Comparison of ENCODE assay signal across 14 cellular contexts in genomic region chr3:153547984-153548383, GRCh38.
DNase-seq lines count a peak whose midpoint lies in the region; ATAC-seq and TF ChIP-seq lines count a peak whose summit lies in the region.
"Had no signal": no experiment of that assay in that cellular context is flagged by ENCODE, and none has a peak within 500 bp of the region (broad histone marks: within the 10 kb centered on the region; RNA-seq: fewer than 3 reads in every experiment).

No MANE protein-coding gene starts in this region.

- H3K4me1 Mint-ChIP-seq in WTC11 = peaks cover 8% of the 10 kb centered on the region
- peaks cover 3% of the 10 kb centered on the region for H3K4me1 Mint-ChIP-seq in T-helper 17 cell
- peaks cover 0 to 4% (median 1%) of the 10 kb centered on the region in 7 donors for H3K4me1 Mint-ChIP-seq in naive thymus-derived CD4-positive, alpha-beta T cell

- H3K79me2 ChIP-seq in osteoblast (ENCODE audit: insufficient read depth, low read length) = no peaks in the 10 kb centered on the region

- no peaks in the 10 kb centered on the region for H3K36me3 Mint-ChIP-seq in WTC11
- H3K36me3 Mint-ChIP-seq in T-helper 17 cell (ENCODE audit: low read depth) = no peaks in the 10 kb centered on the region
- H3K36me3 Mint-ChIP-seq in naive thymus-derived CD4-positive, alpha-beta T cell = no peaks in the 10 kb centered on the region
- H3K36me3 Mint-ChIP-seq: CD4-positive, CD25-positive, alpha-beta regulatory T cell had no signal

- H3K9ac ChIP-seq in HUES64 (ENCODE audit: low read depth, low read length) = no peak overlapping the region
- H3K9ac ChIP-seq: GM23248 had no signal

- DNase-seq in WTC11 (ENCODE audit: low spot score) (no peak), osteoblast (ENCODE audit: insufficient read length, low spot score, missing footprints) (peak; percentile 30), esophagus squamous epithelium (lab: John Stamatoyannopoulos, UW) (no peak), T-helper 17 cell (no peak), activated T-cell treated with anti-CD3 and anti-CD28 coated beads for 4 hours (no peak)
- no peak for DNase-seq in naive thymus-derived CD4-positive, alpha-beta T cell
- DNase-seq: ACHN; BE2C; C1 segment of cervical spinal cord; Calu3; CD4-positive, CD25-positive, alpha-beta regulatory T cell; GM23248; HCEC 1CT had no signal

- POLR2A ChIA-PET in WTC11 (lab: Charles Lee) = no interaction called here
- POLR2A ChIA-PET in naive thymus-derived CD4-positive, alpha-beta T cell (lab: Charles Lee) = no interaction called here

- intact Hi-C loops in esophagus squamous epithelium (cut with DNase I) = no loop called here
- intact Hi-C loops in naive thymus-derived CD4-positive, alpha-beta T cell (cut with micrococcal nuclease) = no loop called here

- H3K27me3 Mint-ChIP-seq in WTC11 (ENCODE audit: low read depth) (no peaks in the 10 kb centered on the region), T-helper 17 cell (no peaks in the 10 kb centered on the region)
- H3K27me3 Mint-ChIP-seq in naive thymus-derived CD4-positive, alpha-beta T cell = no peaks in the 10 kb centered on the region
- H3K27me3 Mint-ChIP-seq: CD4-positive, CD25-positive, alpha-beta regulatory T cell had no signal

- no peaks in the 10 kb centered on the region for H3K9me3 ChIP-seq in HUES64 (ENCODE audit: insufficient read depth, low read depth, low read length)
- H3K9me3 ChIP-seq in osteoblast (ENCODE audit: low read depth, low read length) = no peaks in the 10 kb centered on the region
- H3K9me3 ChIP-seq in esophagus squamous epithelium = no peaks in the 10 kb centered on the region
- no peaks in the 10 kb centered on the region for H3K9me3 ChIP-seq in T-helper 17 cell (ENCODE audit: control insufficient read depth, low read length, poor library complexity, severe bottlenecking)
- no peaks in the 10 kb centered on the region for H3K9me3 ChIP-seq in naive thymus-derived CD4-positive, alpha-beta T cell (ENCODE audit: control insufficient read depth in 2 of 3, low read length in 3 of 3)
- H3K9me3 ChIP-seq: BE2C had no signal

- H3K4me3 Mint-ChIP-seq in WTC11 = no peak overlapping the region
- H3K4me3 Mint-ChIP-seq in T-helper 17 cell = no peak overlapping the region
- H3K4me3 Mint-ChIP-seq in naive thymus-derived CD4-positive, alpha-beta T cell = no peak overlapping the region
- H3K4me3 Mint-ChIP-seq: CD4-positive, CD25-positive, alpha-beta regulatory T cell had no signal

- H2AFZ ChIP-seq in osteoblast (ENCODE audit: low read length) = no peak overlapping the region
- H2AFZ ChIP-seq: GM23248 had no signal

- peaks cover 13% of the 10 kb centered on the region for H3K4me1 ChIP-seq in HUES64 (ENCODE audit: insufficient read depth, low read length)
- H3K4me1 ChIP-seq in osteoblast (ENCODE audit: insufficient read depth, low read length) = no peaks in the 10 kb centered on the region
- no peaks in the 10 kb centered on the region for H3K4me1 ChIP-seq in esophagus squamous epithelium
- H3K4me1 ChIP-seq in naive thymus-derived CD4-positive, alpha-beta T cell (ENCODE audit: control insufficient read depth in 2 of 2, insufficient read depth in 2 of 2, low read length in 2 of 2) = no peaks in the 10 kb centered on the region
- H3K4me1 ChIP-seq: BE2C had no signal

- H3K36me3 ChIP-seq in HUES64 (ENCODE audit: insufficient read depth, low read length) (no peaks in the 10 kb centered on the region), osteoblast (ENCODE audit: insufficient read depth, low read length) (no peaks in the 10 kb centered on the region), esophagus squamous epithelium (no peaks in the 10 kb centered on the region)
- H3K36me3 ChIP-seq in naive thymus-derived CD4-positive, alpha-beta T cell (ENCODE audit: control insufficient read depth in 2 of 3, insufficient read depth in 3 of 3, low read length in 3 of 3) = no peaks in the 10 kb centered on the region
- H3K36me3 ChIP-seq: BE2C had no signal

- CTCF ChIA-PET in WTC11 (lab: Charles Lee) = no interaction called here
- CTCF ChIA-PET in naive thymus-derived CD4-positive, alpha-beta T cell (lab: Charles Lee) = no interaction called here

- 89% methylated on average over 1 of the region's 1 CpG for WGBS in HUES64
- 78 to 100% methylated on average over 1 of the region's 1 CpG for whole genome bisulfite sequencing in esophagus squamous epithelium, 2 donors

- 0 out of 2 replicates have a peak overlapping the region, but pooled peaks have one; percentile 2 for H3K27ac Mint-ChIP-seq in WTC11
- H3K27ac Mint-ChIP-seq in T-helper 17 cell = no peak overlapping the region
- H3K27ac Mint-ChIP-seq in naive thymus-derived CD4-positive, alpha-beta T cell = no peak overlapping the region

- ATAC-seq in WTC11 (no peak; the same call in 1 of the 2 replicates), T-helper 17 cell (no peak)
- ATAC-seq in naive thymus-derived CD4-positive, alpha-beta T cell = no peak

- no peak for TF ChIP-seq POLR2A in esophagus squamous epithelium (IDR thresholded peaks at IDR 0.05)

- H3K4me3 ChIP-seq in HUES64 (ENCODE audit: low read length) (no peak overlapping the region), osteoblast (ENCODE audit: insufficient read depth, low read length) (no peak overlapping the region), esophagus squamous epithelium (no peak overlapping the region)
- no peak overlapping the region for H3K4me3 ChIP-seq in naive thymus-derived CD4-positive, alpha-beta T cell (ENCODE audit: low read length)
- H3K4me3 ChIP-seq: GM23248 had no signal

- H4K20me1 ChIP-seq in osteoblast (ENCODE audit: insufficient read depth, low read length) = no peaks in the 10 kb centered on the region

- no peaks in the 10 kb centered on the region for H3K27me3 ChIP-seq in HUES64 (ENCODE audit: insufficient read depth, low read length)
- H3K27me3 ChIP-seq in osteoblast (ENCODE audit: insufficient read depth, low read length) = no peaks in the 10 kb centered on the region
- no peaks in the 10 kb centered on the region for H3K27me3 ChIP-seq in esophagus squamous epithelium
- H3K27me3 ChIP-seq in naive thymus-derived CD4-positive, alpha-beta T cell (ENCODE audit: control insufficient read depth in 2 of 2, insufficient read depth in 2 of 2, low read length in 2 of 2) = no peaks in the 10 kb centered on the region
- H3K27me3 ChIP-seq: BE2C had no signal

- no peak for TF ChIP-seq CTCF in WTC11 (IDR thresholded peaks at IDR 0.05)
- TF ChIP-seq CTCF in osteoblast (IDR thresholded peaks at IDR 0.05; ENCODE audit: extremely low read depth, low read depth, low read length) = no peak
- no peak for TF ChIP-seq CTCF in esophagus squamous epithelium (IDR thresholded peaks at IDR 0.05)

- H3K27ac ChIP-seq in HUES64 (ENCODE audit: low read depth, low read length) (peak overlapping the region; percentile 36; the same call in 1 of the 2 replicates), osteoblast (ENCODE audit: low read depth, low read length) (no peak overlapping the region), esophagus squamous epithelium (no peak overlapping the region)
- H3K27ac ChIP-seq in naive thymus-derived CD4-positive, alpha-beta T cell (ENCODE audit: low read depth, low read length) = no peak overlapping the region
- H3K27ac ChIP-seq: GM23248 had no signal

- H3K9me3 Mint-ChIP-seq in WTC11 = peaks cover 4% of the 10 kb centered on the region
- H3K9me3 Mint-ChIP-seq in naive thymus-derived CD4-positive, alpha-beta T cell = peaks cover 0 to 4% (median 0%) of the 10 kb centered on the region in 11 donors

- H3K4me2 ChIP-seq in osteoblast (ENCODE audit: insufficient read depth, low read length) = no peak overlapping the region

TF ChIP-seq in WTC11, 78 proteins besides CTCF, POLR2A, EP300 and RAD21:
- TF ChIP-seq IRF1 (CRISPR knock-in tag; IDR thresholded peaks at IDR 0.05) = no peak
